Comparison of ENCODE assay signal across 2 cellular contexts in the genomic region with DNA sequence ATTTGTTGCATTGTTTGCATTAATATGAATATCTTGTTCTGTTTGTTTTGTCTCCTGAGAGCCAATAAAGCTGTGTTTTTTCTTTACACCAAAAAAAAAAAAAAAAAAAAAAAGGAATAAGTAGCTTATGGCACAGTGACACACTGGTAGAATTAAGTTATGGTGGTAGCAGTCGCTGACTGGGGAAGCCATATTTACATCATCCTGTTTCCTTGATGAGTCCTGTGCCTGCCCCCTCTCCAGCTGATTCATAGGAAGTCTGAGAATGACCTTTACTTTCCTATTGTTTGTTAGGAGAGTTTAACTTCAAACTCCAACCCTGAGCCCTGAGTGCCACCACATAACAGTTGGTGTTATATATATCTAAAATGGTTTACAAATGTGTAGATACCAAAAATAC.
A peak's percentile ranks its signal among the peaks of the same experiment; 100 is the strongest.
TF ChIP-seq lines count a peak whose summit lies in the region.

No MANE protein-coding gene starts in this region.

TF ChIP-seq in IMR-90, 13 proteins besides CTCF, POLR2A, EP300 and RAD21:
- TF ChIP-seq CEBPB (IDR thresholded peaks at IDR 0.05; ENCODE audit: low read depth, low read length), result peak; percentile 25; the same call in 1 of the 2 replicates
- TF ChIP-seq MAFK (IDR thresholded peaks at IDR 0.05; ENCODE audit: low read depth, low read length), result no peak
- peak; percentile 14; the same call in 1 of the 2 replicates for TF ChIP-seq MAZ (IDR thresholded peaks at IDR 0.05; ENCODE audit: borderline replicate concordance, low read depth, low read length)
- no peak for TF ChIP-seq NFE2L2 (IDR thresholded peaks at IDR 0.05; ENCODE audit: low read depth, low read length)
- TF ChIP-seq RCOR1 (IDR thresholded peaks at IDR 0.05; ENCODE audit: insufficient replicate concordance, low read length), result no peak
- no peak for TF ChIP-seq SMC3 (IDR thresholded peaks at IDR 0.05; ENCODE audit: low read depth, low read length)
- TF ChIP-seq ELK1 (IDR thresholded peaks at IDR 0.05; ENCODE audit: borderline replicate concordance, low read depth, low read length), result no peak
- TF ChIP-seq MXI1 (IDR thresholded peaks at IDR 0.05; ENCODE audit: borderline replicate concordance, low read depth, low read length), result no peak
- TF ChIP-seq, protein P1, sequence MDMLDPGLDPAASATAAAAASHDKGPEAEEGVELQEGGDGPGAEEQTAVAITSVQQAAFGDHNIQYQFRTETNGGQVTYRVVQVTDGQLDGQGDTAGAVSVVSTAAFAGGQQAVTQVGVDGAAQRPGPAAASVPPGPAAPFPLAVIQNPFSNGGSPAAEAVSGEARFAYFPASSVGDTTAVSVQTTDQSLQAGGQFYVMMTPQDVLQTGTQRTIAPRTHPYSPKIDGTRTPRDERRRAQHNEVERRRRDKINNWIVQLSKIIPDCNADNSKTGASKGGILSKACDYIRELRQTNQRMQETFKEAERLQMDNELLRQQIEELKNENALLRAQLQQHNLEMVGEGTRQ (IDR thresholded peaks at IDR 0.05; ENCODE audit: low read depth, low read length), result no peak

TF ChIP-seq in HepG2, 621 proteins besides CTCF, POLR2A, EP300 and RAD21:
- TF ChIP-seq, protein P2, sequence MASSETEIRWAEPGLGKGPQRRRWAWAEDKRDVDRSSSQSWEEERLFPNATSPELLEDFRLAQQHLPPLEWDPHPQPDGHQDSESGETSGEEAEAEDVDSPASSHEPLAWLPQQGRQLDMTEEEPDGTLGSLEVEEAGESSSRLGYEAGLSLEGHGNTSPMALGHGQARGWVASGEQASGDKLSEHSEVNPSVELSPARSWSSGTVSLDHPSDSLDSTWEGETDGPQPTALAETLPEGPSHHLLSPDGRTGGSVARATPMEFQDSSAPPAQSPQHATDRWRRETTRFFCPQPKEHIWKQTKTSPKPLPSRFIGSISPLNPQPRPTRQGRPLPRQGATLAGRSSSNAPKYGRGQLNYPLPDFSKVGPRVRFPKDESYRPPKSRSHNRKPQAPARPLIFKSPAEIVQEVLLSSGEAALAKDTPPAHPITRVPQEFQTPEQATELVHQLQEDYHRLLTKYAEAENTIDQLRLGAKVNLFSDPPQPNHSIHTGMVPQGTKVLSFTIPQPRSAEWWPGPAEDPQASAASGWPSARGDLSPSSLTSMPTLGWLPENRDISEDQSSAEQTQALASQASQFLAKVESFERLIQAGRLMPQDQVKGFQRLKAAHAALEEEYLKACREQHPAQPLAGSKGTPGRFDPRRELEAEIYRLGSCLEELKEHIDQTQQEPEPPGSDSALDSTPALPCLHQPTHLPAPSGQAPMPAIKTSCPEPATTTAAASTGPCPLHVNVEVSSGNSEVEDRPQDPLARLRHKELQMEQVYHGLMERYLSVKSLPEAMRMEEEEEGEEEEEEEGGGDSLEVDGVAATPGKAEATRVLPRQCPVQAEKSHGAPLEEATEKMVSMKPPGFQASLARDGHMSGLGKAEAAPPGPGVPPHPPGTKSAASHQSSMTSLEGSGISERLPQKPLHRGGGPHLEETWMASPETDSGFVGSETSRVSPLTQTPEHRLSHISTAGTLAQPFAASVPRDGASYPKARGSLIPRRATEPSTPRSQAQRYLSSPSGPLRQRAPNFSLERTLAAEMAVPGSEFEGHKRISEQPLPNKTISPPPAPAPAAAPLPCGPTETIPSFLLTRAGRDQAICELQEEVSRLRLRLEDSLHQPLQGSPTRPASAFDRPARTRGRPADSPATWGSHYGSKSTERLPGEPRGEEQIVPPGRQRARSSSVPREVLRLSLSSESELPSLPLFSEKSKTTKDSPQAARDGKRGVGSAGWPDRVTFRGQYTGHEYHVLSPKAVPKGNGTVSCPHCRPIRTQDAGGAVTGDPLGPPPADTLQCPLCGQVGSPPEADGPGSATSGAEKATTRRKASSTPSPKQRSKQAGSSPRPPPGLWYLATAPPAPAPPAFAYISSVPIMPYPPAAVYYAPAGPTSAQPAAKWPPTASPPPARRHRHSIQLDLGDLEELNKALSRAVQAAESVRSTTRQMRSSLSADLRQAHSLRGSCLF (CRISPR knock-in tag; IDR thresholded peaks at IDR 0.05; ENCODE audit: borderline replicate concordance), result no peak
- TF ChIP-seq ZUFSP (CRISPR knock-in tag; IDR thresholded peaks at IDR 0.05; ENCODE audit: borderline replicate concordance) (no peak), MAX (IDR thresholded peaks at IDR 0.05) (no peak), ZNF441 (CRISPR knock-in tag; IDR thresholded peaks at IDR 0.05; ENCODE audit: borderline replicate concordance) (peak; percentile 82; the same call in 1 of the 2 replicates), ZNF333 (CRISPR knock-in tag; IDR thresholded peaks at IDR 0.05; ENCODE audit: borderline replicate concordance) (no peak), AHR (CRISPR knock-in tag; IDR thresholded peaks at IDR 0.05) (no peak), TSC22D2 (CRISPR knock-in tag; IDR thresholded peaks at IDR 0.05; ENCODE audit: borderline replicate concordance) (no peak), DMTF1 (CRISPR knock-in tag; IDR thresholded peaks at IDR 0.05) (no peak)
- TF ChIP-seq, protein P3, sequence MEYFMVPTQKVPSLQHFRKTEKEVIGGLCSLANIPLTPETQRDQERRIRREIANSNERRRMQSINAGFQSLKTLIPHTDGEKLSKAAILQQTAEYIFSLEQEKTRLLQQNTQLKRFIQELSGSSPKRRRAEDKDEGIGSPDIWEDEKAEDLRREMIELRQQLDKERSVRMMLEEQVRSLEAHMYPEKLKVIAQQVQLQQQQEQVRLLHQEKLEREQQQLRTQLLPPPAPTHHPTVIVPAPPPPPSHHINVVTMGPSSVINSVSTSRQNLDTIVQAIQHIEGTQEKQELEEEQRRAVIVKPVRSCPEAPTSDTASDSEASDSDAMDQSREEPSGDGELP (IDR thresholded peaks at IDR 0.05; ENCODE audit: borderline replicate concordance, low read depth), result peak; percentile 73; the same call in 1 of the 2 replicates
